8 cellular contexts compared by ENCODE assay signal in the genomic region with DNA sequence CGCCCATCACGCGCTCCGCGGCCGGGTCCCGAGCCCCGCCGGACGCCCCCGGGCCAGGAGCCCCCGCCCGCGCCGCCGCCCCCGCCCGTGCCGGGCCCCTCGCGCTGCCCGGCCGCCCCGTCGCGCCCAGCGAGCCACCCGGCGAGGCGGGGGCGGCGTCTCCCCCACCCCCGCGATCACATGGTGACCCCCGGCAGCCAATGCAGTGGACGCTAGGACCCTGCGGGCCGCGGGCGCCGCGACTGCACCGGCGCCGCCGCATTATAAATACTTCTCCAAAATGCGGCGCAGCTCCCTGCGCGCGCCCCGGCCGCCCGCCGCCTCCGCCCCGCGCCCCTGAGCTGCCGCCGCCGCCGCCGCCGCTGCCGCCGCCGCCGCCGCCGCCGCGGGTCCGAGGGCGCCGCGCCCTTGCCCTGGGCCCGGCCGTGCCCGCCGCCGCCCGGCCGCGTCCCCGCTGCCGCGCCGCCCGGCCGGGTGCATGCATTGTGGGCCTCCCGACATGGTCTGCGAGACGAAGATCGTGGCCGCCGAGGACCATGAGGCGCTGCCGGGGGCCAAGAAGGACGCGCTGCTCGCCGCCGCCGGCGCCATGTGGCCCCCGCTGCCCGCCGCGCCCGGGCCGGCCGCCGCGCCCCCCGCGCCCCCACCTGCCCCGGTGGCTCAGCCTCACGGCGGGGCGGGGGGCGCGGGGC. TPM values are rescaled to one million over a fixed set of nuclear protein-coding genes. Genes with fewer than 3 reads are reported as not detected.
A peak's percentile ranks its signal among the peaks of the same experiment; 100 is the strongest.
DNase-seq lines count a peak whose midpoint lies in the region; ATAC-seq and TF ChIP-seq lines count a peak whose summit lies in the region.

A gene with protein sequence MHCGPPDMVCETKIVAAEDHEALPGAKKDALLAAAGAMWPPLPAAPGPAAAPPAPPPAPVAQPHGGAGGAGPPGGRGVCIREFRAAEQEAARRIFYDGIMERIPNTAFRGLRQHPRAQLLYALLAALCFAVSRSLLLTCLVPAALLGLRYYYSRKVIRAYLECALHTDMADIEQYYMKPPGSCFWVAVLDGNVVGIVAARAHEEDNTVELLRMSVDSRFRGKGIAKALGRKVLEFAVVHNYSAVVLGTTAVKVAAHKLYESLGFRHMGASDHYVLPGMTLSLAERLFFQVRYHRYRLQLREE (plus strand): TSS at position 294 of the 692 bp plus-strand sequence. CDS start 185 bp downstream, at position 479.

- no peak within 1 kb of the TSS for H4K8ac ChIP-seq in trophoblast cell (ENCODE audit: low read depth, low read length)

- H3K79me1 ChIP-seq in trophoblast cell (ENCODE audit: low read length), result no peaks in the 10 kb centered on the region

- TF ChIP-seq CTCF in Loucy (conservative IDR thresholded peaks at IDR 0.05; ENCODE audit: low read length), result no peak
- no peak for TF ChIP-seq CTCF in VCaP (conservative IDR thresholded peaks at IDR 0.05)

- no peaks in the 10 kb centered on the region for H3K4me1 ChIP-seq in Loucy (ENCODE audit: insufficient read depth, low read length, poor library complexity, severe bottlenecking)
- peaks cover 3 to 5% of the 10 kb centered on the region in 2 experiments for H3K4me1 ChIP-seq in trophoblast cell (ENCODE audit: control insufficient read depth in 1 of 2, insufficient read depth in 2 of 2, low read length in 2 of 2)

- intact Hi-C loops in head of caudate nucleus (cut with DNase I), result no loop called here

- H4K20me1 ChIP-seq in Loucy (ENCODE audit: insufficient read depth, low read length, poor library complexity, severe bottlenecking), result no peaks in the 10 kb centered on the region

- H4K12ac ChIP-seq in trophoblast cell (ENCODE audit: low read depth, low read length), result no peak within 1 kb of the TSS

- H3K4me3 ChIP-seq in Loucy (ENCODE audit: low read length, poor library complexity, severe bottlenecking) (peak within 1 kb of the TSS; percentile 70), trophoblast cell (ENCODE audit: low read depth, low read length) (peak within 1 kb of the TSS; percentile 66)

- no CpG with 5 or more reads among the region's 122 CpGs for WGBS in trophoblast cell (ENCODE audit: extremely low coverage, insufficient coverage, insufficient read length)

- peak within 1 kb of the TSS; percentile 12 for H2BK120ac ChIP-seq in trophoblast cell (ENCODE audit: insufficient read depth, low read length, poor library complexity)

- H3K79me2 ChIP-seq in Loucy (ENCODE audit: insufficient read depth, low read length), result no peaks in the 10 kb centered on the region
- H3K79me2 ChIP-seq in trophoblast cell (ENCODE audit: control insufficient read depth, insufficient read depth, low read length, poor library complexity), result no peaks in the 10 kb centered on the region

- H3K4ac ChIP-seq in trophoblast cell (ENCODE audit: low read depth, low read length), result no peak within 1 kb of the TSS

- H3K27me3 ChIP-seq in Loucy (ENCODE audit: insufficient read depth, low read length, poor library complexity, severe bottlenecking), result peaks cover 4% of the 10 kb centered on the region
- H3K27me3 ChIP-seq in trophoblast cell (ENCODE audit: insufficient read depth, low read length), result peaks cover 43% of the 10 kb centered on the region

- DNase-seq in DMS53 treated with DMSO at 0.1 percent for 48 hours (lab: John Stamatoyannopoulos, UW; ENCODE audit: unreplicated experiment) (peak; percentile 46), head of caudate nucleus (peak; percentile 66 to 94 (median 87)), trophoblast cell (peak in 1 of 2 donors; percentile 11)
- DNase-seq in activated CD4-positive, alpha-beta T cell treated with anti-CD3 and anti-CD28 coated beads, Interleukin-2, amount 50 U/mL, for 1 hour, result no peak

- no peak within 1 kb of the TSS for H3K18ac ChIP-seq in trophoblast cell (ENCODE audit: low read length)

- no peak within 1 kb of the TSS for H3K14ac ChIP-seq in trophoblast cell (ENCODE audit: low read length)

- H3F3A ChIP-seq in Loucy (ENCODE audit: low read depth), result no peaks in the 10 kb centered on the region

- no peak within 1 kb of the TSS for H2BK12ac ChIP-seq in trophoblast cell (ENCODE audit: low read length)

- H2AFZ ChIP-seq in Loucy (ENCODE audit: low read length) (peak within 1 kb of the TSS; percentile 60; the same call in 1 of the 2 replicates), trophoblast cell (ENCODE audit: insufficient read depth, low read length, poor library complexity) (peak within 1 kb of the TSS; percentile 62)

- H3K9me3 ChIP-seq in Loucy (ENCODE audit: insufficient read depth, low read depth, low read length) (no peaks in the 10 kb centered on the region), trophoblast cell (ENCODE audit: insufficient read depth, low read depth, low read length) (peaks cover 7% of the 10 kb centered on the region)

- ATAC-seq in HG03039 (IDR thresholded peaks at IDR 0.05; ENCODE audit: unreplicated experiment) (no peak), HG03139 (IDR thresholded peaks at IDR 0.05; ENCODE audit: unreplicated experiment) (no peak)

- no peak within 1 kb of the TSS for H4K91ac ChIP-seq in trophoblast cell (ENCODE audit: low read depth, low read length)

- H3K4me2 ChIP-seq in Loucy (ENCODE audit: low read depth, low read length, poor library complexity, severe bottlenecking), result peak within 1 kb of the TSS; percentile 65
- peak within 1 kb of the TSS; percentile 91 for H3K4me2 ChIP-seq in trophoblast cell (ENCODE audit: low read length)

- H3K27ac ChIP-seq in VCaP (peak within 1 kb of the TSS; percentile 80), trophoblast cell (ENCODE audit: low read depth, low read length) (no peak within 1 kb of the TSS)

- no peak within 1 kb of the TSS for H3K23ac ChIP-seq in trophoblast cell (ENCODE audit: low read length)

- H2AK5ac ChIP-seq in trophoblast cell (ENCODE audit: low read length), result no peak within 1 kb of the TSS

- no peaks in the 10 kb centered on the region for H3K9me2 ChIP-seq in Loucy (replicated peaks; ENCODE audit: low read depth, low read length)

- H3K9ac ChIP-seq in Loucy (ENCODE audit: low read depth, low read length, poor library complexity, severe bottlenecking) (no peak within 1 kb of the TSS), trophoblast cell (ENCODE audit: low read length) (no peak within 1 kb of the TSS)

- no peak within 1 kb of the TSS for H2BK5ac ChIP-seq in trophoblast cell (ENCODE audit: low read depth, low read length, poor library complexity)

- H3K36me3 ChIP-seq in Loucy (ENCODE audit: insufficient read depth, low read length) (no peaks in the 10 kb centered on the region), trophoblast cell (ENCODE audit: control insufficient read depth in 1 of 2, insufficient read depth in 2 of 2, low read length in 2 of 2) (no peaks in the 10 kb centered on the region)

RNA-seq across cellular contexts. Expression of the gene that starts here (rescaled TPM):
- 0.30 and 0.35 TPM in 2 replicates for polyA plus RNA-seq in trophoblast cell (2013)
